Comparison of ENCODE assay signal across 8 cellular contexts in the genomic region with DNA sequence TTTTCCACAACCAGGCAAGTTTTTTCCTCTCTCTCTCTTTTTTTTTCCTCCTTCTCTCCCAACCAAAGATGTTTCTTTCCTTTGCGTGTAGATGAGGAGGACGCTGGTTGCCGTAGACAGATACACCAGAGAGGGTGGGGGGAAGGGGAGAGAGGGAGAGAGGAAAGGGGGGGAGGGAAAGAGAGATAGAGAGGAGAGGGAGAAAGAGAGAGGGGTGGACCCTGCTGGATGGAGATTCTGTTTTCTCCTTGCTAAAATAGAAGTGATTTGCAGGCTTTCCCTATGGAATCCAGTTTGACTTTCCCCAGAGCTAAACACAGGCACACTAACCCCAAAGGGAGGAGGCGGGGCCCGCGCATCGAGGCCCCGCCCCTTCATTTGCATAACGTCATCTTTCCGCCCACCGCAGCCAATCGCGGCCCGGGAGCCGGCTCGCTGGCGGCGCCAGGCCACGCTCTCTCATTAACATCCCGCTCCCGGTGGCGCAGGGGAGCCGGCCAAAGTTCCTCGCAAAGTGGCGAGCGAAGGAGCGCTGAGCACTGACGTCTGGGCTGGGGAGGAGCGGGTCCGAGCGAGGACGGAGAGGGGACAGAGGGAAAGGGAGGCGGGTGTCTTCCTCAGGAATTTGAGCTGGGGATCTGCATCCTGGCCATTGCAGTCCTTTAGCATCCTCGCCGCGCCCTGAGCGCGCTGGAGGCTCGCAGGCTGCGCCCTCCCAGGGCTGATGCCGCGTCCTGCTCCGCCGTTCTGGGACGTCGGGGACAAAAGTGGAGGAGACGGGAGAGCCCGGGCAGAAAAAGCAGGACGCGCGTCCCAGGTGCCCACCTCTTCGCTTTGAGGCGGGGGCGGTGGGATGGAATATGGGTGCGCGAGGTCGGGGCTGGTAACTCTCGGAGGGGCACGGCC. TPM values are rescaled to one million over a fixed set of nuclear protein-coding genes. Genes with fewer than 3 reads are reported as not detected.
DNase-seq lines count a peak whose midpoint lies in the region; ATAC-seq, FAIRE-seq and TF ChIP-seq lines count a peak whose summit lies in the region.

No MANE protein-coding gene starts in this region.

- no peak for FAIRE-seq in A549 (lab: Jason Lieb, UNC)

- TF ChIP-seq EP300 in A549 (IDR thresholded peaks at IDR 0.05) = no peak

- no peaks in the 10 kb centered on the region for H3K9me3 ChIP-seq in A549

- no peaks in the 10 kb centered on the region for H3K9me3 Mint-ChIP-seq in activated CD8-positive, alpha-beta T cell treated with anti-CD3 and anti-CD28 coated beads for 36 hours

- H3K27me3 Mint-ChIP-seq in activated CD8-positive, alpha-beta T cell treated with anti-CD3 and anti-CD28 coated beads for 36 hours = peaks cover 58% of the 10 kb centered on the region

- POLR2A ChIA-PET in A549 (lab: Yijun Ruan, JAX) = interaction anchor here (0.7 to 1.3 kb wide), 5 partner anchors 399 to 1241 kb away, joined by 3 to 17 read pairs (median 4); partner anchors contain the start of gene CLINT1
- POLR2A ChIA-PET in activated CD8-positive, alpha-beta T cell treated with anti-CD3 and anti-CD28 coated beads for 36 hours (lab: Charles Lee) = no interaction called here

- TF ChIP-seq RAD21 in A549 (conservative IDR thresholded peaks at IDR 0.05 in 1 of 2, IDR thresholded peaks at IDR 0.05 in 1 of 2) = no peak

- peak overlapping the region; percentile 76 for H3K4me3 Mint-ChIP-seq in activated CD8-positive, alpha-beta T cell treated with anti-CD3 and anti-CD28 coated beads for 36 hours

- H3K4me3 ChIP-seq in A549 = peak overlapping the region; percentile 64

- intact Hi-C loops in activated CD8-positive, alpha-beta T cell treated with anti-CD3 and anti-CD28 coated beads for 36 hours (cut with micrococcal nuclease) = no loop called here

- TF ChIP-seq CTCF in A549 (IDR thresholded peaks at IDR 0.05) = no peak
- no peak for TF ChIP-seq CTCF in activated CD8-positive, alpha-beta T cell treated with anti-CD3 and anti-CD28 coated beads for 36 hours (IDR thresholded peaks at IDR 0.05)

- no peak overlapping the region for H3K27ac Mint-ChIP-seq in activated CD8-positive, alpha-beta T cell treated with anti-CD3 and anti-CD28 coated beads for 36 hours

- 5% methylated on average over 56 of the region's 59 CpGs for WGBS in A549 (ENCODE audit: missing lambda C conversion rate)

- peak; percentile 77 for TF ChIP-seq POLR2A in A549 (IDR thresholded peaks at IDR 0.05; ENCODE audit: low read length)

- peak overlapping the region; percentile 86 for H3K4me2 ChIP-seq in A549

- peaks cover 17% of the 10 kb centered on the region for H3K4me1 ChIP-seq in A549

- H3K36me3 Mint-ChIP-seq in activated CD8-positive, alpha-beta T cell treated with anti-CD3 and anti-CD28 coated beads for 36 hours (ENCODE audit: low read depth) = no peaks in the 10 kb centered on the region

- peak overlapping the region; percentile 86 to 93 for H3K27ac ChIP-seq in A549

- peaks cover 34% of the 10 kb centered on the region for H3K4me1 Mint-ChIP-seq in activated CD8-positive, alpha-beta T cell treated with anti-CD3 and anti-CD28 coated beads for 36 hours (ENCODE audit: low read depth)

- ATAC-seq in A549 (peak; percentile 77 to 88), GM18870 (IDR thresholded peaks at IDR 0.05; ENCODE audit: unreplicated experiment) (peak; percentile 33), HG03097 (IDR thresholded peaks at IDR 0.05; ENCODE audit: low FRiP score, unreplicated experiment) (peak; percentile 43)
- peak; percentile 84 for ATAC-seq in activated CD8-positive, alpha-beta T cell treated with anti-CD3 and anti-CD28 coated beads for 36 hours

- DNase-seq in A549 (ENCODE audit: low read depth in 1 of 2, low spot score in 1 of 2) = peak; percentile 86 to 94
- DNase-seq in NCI-H226 = peak; percentile 81
- DNase-seq in activated CD8-positive, alpha-beta T cell treated with anti-CD3 and anti-CD28 coated beads for 36 hours = peak; percentile 86
- DNase-seq in effector CD8-positive, alpha-beta T cell (lab: John Stamatoyannopoulos, UW) = peak; percentile 74
- peak; percentile 90 for DNase-seq in medulla oblongata (ENCODE audit: extremely low spot score)
- peak; percentile 65 to 74 (median 70) for DNase-seq in stimulated activated CD4-positive, alpha-beta T cell treated with anti-CD3 and anti-CD28 coated beads, TNF-alpha, amount 100 ng/mL, for 48 hours (ENCODE audit: low read depth in 3 of 3)

- CTCF ChIA-PET in A549 (lab: Yijun Ruan, JAX) = interaction anchor here (0.6 to 14.5 kb wide), 4 partner anchors 357 to 939 kb away, joined by 3 to 461 read pairs (median 3); no protein-coding TSS in a partner anchor
- CTCF ChIA-PET in activated CD8-positive, alpha-beta T cell treated with anti-CD3 and anti-CD28 coated beads for 36 hours (lab: Charles Lee) = interaction anchor here (0.7 to 3.7 kb wide), 2 partner anchors 32 to 404 kb away, joined by 3 to 16 read pairs; no protein-coding TSS in a partner anchor

TF ChIP-seq in A549, 52 proteins besides CTCF, POLR2A, EP300 and RAD21:
- TF ChIP-seq JUN (IDR thresholded peaks at IDR 0.05) = peak in 1 of 2 experiments; percentile 51; a peak in 1 of 5 replicates
- 0 out of 2 replicates have a peak, but pooled peaks have one; percentile 8 for TF ChIP-seq GATA3 (IDR thresholded peaks at IDR 0.05; ENCODE audit: borderline replicate concordance)
- TF ChIP-seq, protein P1, sequence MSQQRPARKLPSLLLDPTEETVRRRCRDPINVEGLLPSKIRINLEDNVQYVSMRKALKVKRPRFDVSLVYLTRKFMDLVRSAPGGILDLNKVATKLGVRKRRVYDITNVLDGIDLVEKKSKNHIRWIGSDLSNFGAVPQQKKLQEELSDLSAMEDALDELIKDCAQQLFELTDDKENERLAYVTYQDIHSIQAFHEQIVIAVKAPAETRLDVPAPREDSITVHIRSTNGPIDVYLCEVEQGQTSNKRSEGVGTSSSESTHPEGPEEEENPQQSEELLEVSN (IDR thresholded peaks at IDR 0.05; ENCODE audit: borderline replicate concordance, low read depth) = peak; percentile 66
- TF ChIP-seq HOXA7 (CRISPR knock-in tag; IDR thresholded peaks at IDR 0.05) = no peak
- TF ChIP-seq HDAC2 (IDR thresholded peaks at IDR 0.05) = peak; percentile 80
- peak; percentile 53 for TF ChIP-seq CHD2 (IDR thresholded peaks at IDR 0.05; ENCODE audit: low read length, partially characterized antibody)
- TF ChIP-seq, protein P2, sequence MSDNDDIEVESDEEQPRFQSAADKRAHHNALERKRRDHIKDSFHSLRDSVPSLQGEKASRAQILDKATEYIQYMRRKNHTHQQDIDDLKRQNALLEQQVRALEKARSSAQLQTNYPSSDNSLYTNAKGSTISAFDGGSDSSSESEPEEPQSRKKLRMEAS (IDR thresholded peaks at IDR 0.05) = peak; percentile 73
- TF ChIP-seq MAZ (IDR thresholded peaks at IDR 0.05; ENCODE audit: borderline replicate concordance, low read depth, low read length) = no peak
TF ChIP-seq in A549: peak in this region for 6.

RNA-seq across cellular contexts. Expression of gene EBF1, which starts 0.6 kb away (rescaled TPM):
- polyA plus RNA-seq in A549 (2011; rRNA removed) (1.8 and 2.4 TPM in 2 replicates), A549 (2017; fragmentation: RNase III; extraction: RNeasy Plus Mini Kit Qiagen cat#74134 plus additional on column Dnase treatment) (0.33 to 0.50 TPM (median 0.44 TPM) in 3 replicates)
- 0.79 and 0.81 TPM in 2 replicates for polyA plus RNA-seq in A549 (2012; cell fraction: cytosol; rRNA removed)
- 1.4 and 1.8 TPM in 2 replicates for polyA plus RNA-seq in A549 (2012; cell fraction: nucleus; rRNA removed)
- polyA minus RNA-seq in A549 (2011; rRNA and poly(A)+ RNA removed) = 11.9 and 13.0 TPM in 2 replicates
- total RNA-seq in activated CD8-positive, alpha-beta T cell treated with anti-CD3 and anti-CD28 coated beads for 36 hours = under 1 TPM in 1 of 2 experiments, not detected in 1; 0.22 TPM

Comparison
In these comparisons a context has a peak if more than half of its experiments do, and no peak if none do; other contexts are left out.
1. Peak in every context shown above with its lines: DNase-seq, ATAC-seq, H3K4me3 ChIP-seq and H3K27ac ChIP-seq.
2. ATAC-seq: peak in every context shown above with its lines; median percentile 84 in activated CD8-positive, alpha-beta T cell treated with anti-CD3 and anti-CD28 coated beads for 36 hours; 82 in A549; 43 in HG03097; 33 in GM18870.